ENCODE assay signal across 8 cellular contexts in genomic region chr18:37393945-37394609, GRCh38.
DNase-seq lines count a peak whose midpoint lies in the region; ATAC-seq lines count a peak whose summit lies in the region.

No MANE protein-coding gene starts in this region.

- H3K36me3 Mint-ChIP-seq in activated CD8-positive, alpha-beta memory T cell treated with anti-CD3 and anti-CD28 coated beads, Interleukin-2, amount 10 ng/mL, durations not matched to agents 7 days and 5 days = no peaks in the 10 kb centered on the region

- H3K9me3 Mint-ChIP-seq in activated CD8-positive, alpha-beta memory T cell treated with anti-CD3 and anti-CD28 coated beads, Interleukin-2, amount 10 ng/mL, durations not matched to agents 7 days and 5 days (ENCODE audit: low read depth) = no peaks in the 10 kb centered on the region

- H3K4me1 Mint-ChIP-seq in activated CD8-positive, alpha-beta memory T cell treated with anti-CD3 and anti-CD28 coated beads, Interleukin-2, amount 10 ng/mL, durations not matched to agents 7 days and 5 days = peaks cover 2% of the 10 kb centered on the region

- CTCF ChIA-PET in activated CD8-positive, alpha-beta memory T cell treated with anti-CD3 and anti-CD28 coated beads, Interleukin-2, amount 10 ng/mL, durations not matched to agents 7 days and 5 days (lab: Charles Lee) = no interaction called here

- no peak overlapping the region for H3K4me3 Mint-ChIP-seq in activated CD8-positive, alpha-beta memory T cell treated with anti-CD3 and anti-CD28 coated beads, Interleukin-2, amount 10 ng/mL, durations not matched to agents 7 days and 5 days

- H3K27ac Mint-ChIP-seq in activated CD8-positive, alpha-beta memory T cell treated with anti-CD3 and anti-CD28 coated beads, Interleukin-2, amount 10 ng/mL, durations not matched to agents 7 days and 5 days = no peak overlapping the region

- no peak for ATAC-seq in activated CD8-positive, alpha-beta memory T cell treated with anti-CD3 and anti-CD28 coated beads, Interleukin-2, amount 10 ng/mL, durations not matched to agents 7 days and 5 days

- H3K27me3 Mint-ChIP-seq in activated CD8-positive, alpha-beta memory T cell treated with anti-CD3 and anti-CD28 coated beads, Interleukin-2, amount 10 ng/mL, durations not matched to agents 7 days and 5 days = peaks cover 25% of the 10 kb centered on the region

- H3K4me3 ChIP-seq in skeletal muscle cell (ENCODE audit: low read depth, low read length) = peak overlapping the region; percentile 45

- DNase-seq in activated gamma-delta T cell (lab: John Stamatoyannopoulos, UW) (peak; percentile 12), activated gamma-delta T cell treated with Interleukin-2 at 50 U/mL for 16 hours (no peak), NCI-H226 (peak; percentile 84), cerebellar cortex (ENCODE audit: low spot score) (peak; percentile 76), iPS-NIHi7 (ENCODE audit: extremely low spot score) (peak; percentile 97), skeletal muscle cell (ENCODE audit: low read depth) (peak; percentile 23)
- no peak for DNase-seq in stimulated activated CD4-positive, alpha-beta T cell treated with anti-CD3 and anti-CD28 coated beads, Interleukin-4, amount 100 ng/mL, for 4 hours
- DNase-seq in activated CD8-positive, alpha-beta memory T cell treated with anti-CD3 and anti-CD28 coated beads, Interleukin-2, amount 10 ng/mL, durations not matched to agents 7 days and 5 days = no peak

Comparison
In these comparisons a context has a peak if more than half of its experiments do, and no peak if none do; other contexts are left out.
1. DNase-seq: peak in activated gamma-delta T cell (single experiment), NCI-H226 (single experiment), cerebellar cortex (single experiment), iPS-NIHi7 (single experiment) and skeletal muscle cell (single experiment); none in activated gamma-delta T cell treated with Interleukin-2 at 50 U/mL for 16 hours (single experiment), stimulated activated CD4-positive, alpha-beta T cell treated with anti-CD3 and anti-CD28 coated beads, Interleukin-4, amount 100 ng/mL, for 4 hours (0 of 2) and activated CD8-positive, alpha-beta memory T cell treated with anti-CD3 and anti-CD28 coated beads, Interleukin-2, amount 10 ng/mL, durations not matched to agents 7 days and 5 days (single experiment).